In genomic region chr13:77891041-77891440, GRCh38 we compare ENCODE assay signal across 24 cellular contexts. TPM values are rescaled to one million over a fixed set of nuclear protein-coding genes. Genes with fewer than 3 reads are reported as not detected.
"Had no signal": no experiment of that assay in that cellular context is flagged by ENCODE, and none has a peak within 500 bp of the region (broad histone marks: within the 10 kb centered on the region; RNA-seq: fewer than 3 reads in every experiment).

No MANE protein-coding gene starts in this region.

- H3K4me1 Mint-ChIP-seq: activated naive CD4-positive, alpha-beta T cell treated with anti-CD3 and anti-CD28 coated beads, Interleukin-2, amount 50 U/mL, for 24 hours; stimulated activated effector memory CD8-positive, alpha-beta T cell treated with anti-CD3 and anti-CD28 coated beads, Interleukin-12 subunit alpha, Interleukin-12 subunit beta, amount 100 ng/mL, for 72 hours; stimulated activated naive CD8-positive, alpha-beta T cell treated with anti-CD3 and anti-CD28 coated beads, Interleukin-15, amount 100 ng/mL, for 72 hours had no signal

- H3K4me3 Mint-ChIP-seq: activated CD8-positive, alpha-beta T cell treated with anti-CD3 and anti-CD28 coated beads, Interleukin-2, amount 10 ng/mL, durations not matched to agents 7 days and 5 days; activated naive CD4-positive, alpha-beta T cell treated with anti-CD3 and anti-CD28 coated beads, Interleukin-2, amount 50 U/mL, for 24 hours; activated T-helper 1 cell treated with anti-CD3 and anti-CD28 coated beads, Interleukin-12 subunit alpha, Interleukin-12 subunit beta, Interleukin-2, Interleukin-4 antibody, amounts not matched to agents 30 ng/mL and 10 ng/mL and 1 ng/mL, durations not matched to agents 14 hours and 24 hours and 36 hours; natural killer cell treated with Interleukin-12 subunit alpha and Interleukin-12 subunit beta and Interleukin-15 and Interleukin-18, amount 100 ng/mL, for 72 hours; stimulated activated effector memory CD8-positive, alpha-beta T cell treated with anti-CD3 and anti-CD28 coated beads, Interleukin-12 subunit alpha, Interleukin-12 subunit beta, amount 100 ng/mL, for 72 hours; stimulated activated naive CD8-positive, alpha-beta T cell treated with anti-CD3 and anti-CD28 coated beads, Interleukin-15, amount 100 ng/mL, for 72 hours had no signal

- H3K9me3 Mint-ChIP-seq: activated naive CD4-positive, alpha-beta T cell treated with anti-CD3 and anti-CD28 coated beads, Interleukin-2, amount 50 U/mL, for 24 hours; activated T-helper 1 cell treated with anti-CD3 and anti-CD28 coated beads, Interleukin-12 subunit alpha, Interleukin-12 subunit beta, Interleukin-2, Interleukin-4 antibody, amounts not matched to agents 30 ng/mL and 10 ng/mL and 1 ng/mL, durations not matched to agents 14 hours and 24 hours and 36 hours; stimulated activated naive CD8-positive, alpha-beta T cell treated with anti-CD3 and anti-CD28 coated beads, Interleukin-15, amount 100 ng/mL, for 72 hours had no signal

- H3K27ac ChIP-seq: body of pancreas, cardiac muscle cell, gastrocnemius medialis, right lobe of liver, skin epidermis, tibial artery, WERI-Rb-1 had no signal

- ATAC-seq: activated CD8-positive, alpha-beta T cell treated with anti-CD3 and anti-CD28 coated beads, Interleukin-2, amount 10 ng/mL, durations not matched to agents 7 days and 5 days; body of pancreas; gastrocnemius medialis; left ventricle myocardium superior; natural killer cell treated with Interleukin-12 subunit alpha and Interleukin-12 subunit beta and Interleukin-15 and Interleukin-18, amount 100 ng/mL, for 72 hours; right lobe of liver; stimulated activated effector memory CD8-positive, alpha-beta T cell treated with anti-CD3 and anti-CD28 coated beads, Interleukin-12 subunit alpha, Interleukin-12 subunit beta, amount 100 ng/mL, for 72 hours; stimulated activated naive CD8-positive, alpha-beta T cell treated with anti-CD3 and anti-CD28 coated beads, Interleukin-15, amount 100 ng/mL, for 72 hours had no signal

- H3K36me3 Mint-ChIP-seq: activated naive CD4-positive, alpha-beta T cell treated with anti-CD3 and anti-CD28 coated beads, Interleukin-2, amount 50 U/mL, for 24 hours; natural killer cell treated with Interleukin-12 subunit alpha and Interleukin-12 subunit beta and Interleukin-15 and Interleukin-18, amount 100 ng/mL, for 72 hours; stimulated activated effector memory CD8-positive, alpha-beta T cell treated with anti-CD3 and anti-CD28 coated beads, Interleukin-12 subunit alpha, Interleukin-12 subunit beta, amount 100 ng/mL, for 72 hours had no signal

- H3K4me1 ChIP-seq: body of pancreas, gastrocnemius medialis, right lobe of liver had no signal

- DNase-seq: activated CD4-positive, alpha-beta T cell treated with anti-CD3 and anti-CD28 coated beads for 1 hour; activated CD4-positive, alpha-beta T cell treated with anti-CD3 and anti-CD28 coated beads, Interleukin-2, amount 50 U/mL, for 1 hour; activated CD8-positive, alpha-beta T cell treated with anti-CD3 and anti-CD28 coated beads, Interleukin-2, amount 10 ng/mL, durations not matched to agents 7 days and 5 days; activated gamma-delta T cell; anterior cingulate cortex; body of pancreas; cortex of kidney; effector CD4-positive, alpha-beta T cell; gastrocnemius medialis; head of caudate nucleus; left ventricle myocardium superior; midbrain; posterior cingulate gyrus; right lobe of liver; stimulated activated CD4-positive, alpha-beta T cell treated with anti-CD3 and anti-CD28 coated beads, Interleukin-2, amount 100 ng/mL, for 24 hours; stimulated activated naive CD8-positive, alpha-beta T cell treated with anti-CD3 and anti-CD28 coated beads, Interleukin-15, amount 100 ng/mL, for 72 hours; tibial artery; WERI-Rb-1 had no signal

- H3K27me3 ChIP-seq: body of pancreas, cardiac muscle cell, gastrocnemius medialis, right lobe of liver, tibial artery had no signal

- H3K4me3 ChIP-seq: body of pancreas, cardiac muscle cell, gastrocnemius medialis, right lobe of liver, skin epidermis, tibial artery had no signal

- H3K27ac Mint-ChIP-seq: activated CD8-positive, alpha-beta T cell treated with anti-CD3 and anti-CD28 coated beads, Interleukin-2, amount 10 ng/mL, durations not matched to agents 7 days and 5 days; activated naive CD4-positive, alpha-beta T cell treated with anti-CD3 and anti-CD28 coated beads, Interleukin-2, amount 50 U/mL, for 24 hours; activated T-helper 1 cell treated with anti-CD3 and anti-CD28 coated beads, Interleukin-12 subunit alpha, Interleukin-12 subunit beta, Interleukin-2, Interleukin-4 antibody, amounts not matched to agents 30 ng/mL and 10 ng/mL and 1 ng/mL, durations not matched to agents 14 hours and 24 hours and 36 hours; natural killer cell treated with Interleukin-12 subunit alpha and Interleukin-12 subunit beta and Interleukin-15 and Interleukin-18, amount 100 ng/mL, for 72 hours; stimulated activated effector memory CD8-positive, alpha-beta T cell treated with anti-CD3 and anti-CD28 coated beads, Interleukin-12 subunit alpha, Interleukin-12 subunit beta, amount 100 ng/mL, for 72 hours; stimulated activated naive CD8-positive, alpha-beta T cell treated with anti-CD3 and anti-CD28 coated beads, Interleukin-15, amount 100 ng/mL, for 72 hours had no signal

- H3K9me3 ChIP-seq: body of pancreas, gastrocnemius medialis, right lobe of liver, tibial artery had no signal

- H3K36me3 ChIP-seq: cardiac muscle cell, gastrocnemius medialis, right lobe of liver, tibial artery, WERI-Rb-1 had no signal

RNA-seq across cellular contexts. Expression of gene EDNRB, which starts 27.6 kb away (rescaled TPM):
- total RNA-seq: activated CD8-positive, alpha-beta T cell treated with anti-CD3 and anti-CD28 coated beads, Interleukin-2, amount 10 ng/mL, durations not matched to agents 7 days and 5 days; activated T-helper 1 cell treated with anti-CD3 and anti-CD28 coated beads, Interleukin-12 subunit alpha, Interleukin-12 subunit beta, Interleukin-2, Interleukin-4 antibody, amounts not matched to agents 30 ng/mL and 10 ng/mL and 1 ng/mL, durations not matched to agents 14 hours and 24 hours and 36 hours; natural killer cell treated with Interleukin-12 subunit alpha and Interleukin-12 subunit beta and Interleukin-15 and Interleukin-18, amount 100 ng/mL, for 72 hours had no signal
